ENCODE assay signal across 15 cellular contexts in genomic region chr1:88001460-88001859, GRCh38.
A peak's percentile ranks its signal among the peaks of the same experiment; 100 is the strongest.
DNase-seq lines count a peak whose midpoint lies in the region; ATAC-seq and TF ChIP-seq lines count a peak whose summit lies in the region.
"Had no signal": no experiment of that assay in that cellular context is flagged by ENCODE, and none has a peak within 500 bp of the region (broad histone marks: within the 10 kb centered on the region; RNA-seq: fewer than 3 reads in every experiment).

No MANE protein-coding gene starts in this region.

- no peak overlapping the region for H2BK120ac ChIP-seq in IMR-90 (ENCODE audit: low read depth, low read length)

- dilution Hi-C loops in IMR-90 (cut with HindIII; ENCODE audit: low sequenced_read_pairs, unreplicated experiment): no loop called here

- H3K4me2 ChIP-seq in IMR-90 (ENCODE audit: low read depth, low read length): no peak overlapping the region
- H3K4me2 ChIP-seq: BLaER1 treated with 17β-estradiol and CSF1 and Interleukin-3, amounts not matched to agents 10 nM and 100 nM had no signal

- intact Hi-C loops in IMR-90 (cut with micrococcal nuclease): no loop called here
- intact Hi-C loops in lower leg skin (cut with DNase I; ENCODE audit: low total_unique reads): no loop called here

- H2BK20ac ChIP-seq in IMR-90 (ENCODE audit: low read depth, low read length): no peak overlapping the region

- no peak overlapping the region for H3K9ac ChIP-seq in IMR-90 (ENCODE audit: low read depth, low read length)
- H3K9ac ChIP-seq: BLaER1 treated with 17β-estradiol and CSF1 and Interleukin-3, amounts not matched to agents 10 nM and 100 nM had no signal

- H2BK5ac ChIP-seq in IMR-90 (ENCODE audit: low read depth, low read length, poor library complexity, severe bottlenecking): no peak overlapping the region

- ATAC-seq in IMR-90 (ENCODE audit: low read depth): peak; percentile 56; the same call in 1 of the 2 replicates
- no peak for ATAC-seq in HG03378 (IDR thresholded peaks at IDR 0.05; ENCODE audit: unreplicated experiment)
- no peak for ATAC-seq in GM19467 (IDR thresholded peaks at IDR 0.05; ENCODE audit: unreplicated experiment)
- ATAC-seq: activated CD8-positive, alpha-beta T cell treated with anti-CD3 and anti-CD28 coated beads for 36 hours had no signal

- no TSS peak for BruUV-seq in IMR-90 (replicated peaks; lab: Mats Ljungman, UMichigan)

- no peaks in the 10 kb centered on the region for H4K20me1 ChIP-seq in IMR-90 (ENCODE audit: insufficient read depth, low read length)
- H4K20me1 ChIP-seq: BLaER1 treated with 17β-estradiol and CSF1 and Interleukin-3, amounts not matched to agents 10 nM and 100 nM had no signal

- H2AK9ac ChIP-seq in IMR-90 (replicated peaks; ENCODE audit: low read depth, low read length, poor library complexity): no peak overlapping the region

- H3K79me1 ChIP-seq in IMR-90 (ENCODE audit: low read depth in 1 of 2, low read length in 2 of 2): no peaks in the 10 kb centered on the region

- no peak overlapping the region for H4K5ac ChIP-seq in IMR-90 (ENCODE audit: low read depth, low read length)

- H3K36me3 ChIP-seq in IMR-90 (ENCODE audit: control insufficient read depth, insufficient read depth, low read length): no peaks in the 10 kb centered on the region
- H3K36me3 ChIP-seq: BLaER1 treated with 17β-estradiol and CSF1 and Interleukin-3, amounts not matched to agents 10 nM and 100 nM; ovary; vagina had no signal

- CTCF ChIA-PET in IMR-90 (lab: Yijun Ruan, JAX): no interaction called here

- no peak overlapping the region for H3K23ac ChIP-seq in IMR-90 (ENCODE audit: low read depth, low read length)

- no peak overlapping the region for H3K56ac ChIP-seq in IMR-90 (ENCODE audit: extremely low read depth, insufficient read depth, low read length)

- POLR2A ChIA-PET in IMR-90 (lab: Charles Lee; ENCODE audit: unreplicated experiment): interaction anchor here (0.6 kb wide), 1 partner anchor 46 kb away, joined by 3 read pairs; no protein-coding TSS in a partner anchor

- no peak overlapping the region for H3K18ac ChIP-seq in IMR-90 (ENCODE audit: low read depth, low read length)

- DNase-seq in AG20443 (ENCODE audit: low spot score) (peak; percentile 55), IMR-90 (peak; percentile 49), cardiac fibroblast (ENCODE audit: low read depth in 2 of 2) (peak; percentile 8 to 72), myocyte (ENCODE audit: low read depth) (peak; percentile 10), lower leg skin (ENCODE audit: low spot score in 2 of 2) (no peak)
- no peak for DNase-seq in activated CD4-positive, alpha-beta T cell treated with anti-CD3 and anti-CD28 coated beads for 4 hours
- DNase-seq: activated CD8-positive, alpha-beta T cell treated with anti-CD3 and anti-CD28 coated beads for 36 hours; H7; NCI-H1105 treated with DMSO at 0.1 percent for 48 hours; ovary; T1000 had no signal

- H2BK15ac ChIP-seq in IMR-90 (ENCODE audit: low read depth, low read length): no peak overlapping the region

- H2AFZ ChIP-seq in IMR-90 (replicated peaks; ENCODE audit: low read length, poor library complexity): no peak overlapping the region

- no peaks in the 10 kb centered on the region; the same call in 1 of the 2 replicates for H3K9me1 ChIP-seq in IMR-90 (ENCODE audit: insufficient read depth, low read length)

- no peaks in the 10 kb centered on the region for H3K4me1 ChIP-seq in IMR-90 (ENCODE audit: control insufficient read depth, insufficient read depth, low read length)
- H3K4me1 ChIP-seq: BLaER1 treated with 17β-estradiol and CSF1 and Interleukin-3, amounts not matched to agents 10 nM and 100 nM; vagina had no signal

- H3K14ac ChIP-seq in IMR-90 (replicated peaks; ENCODE audit: low read depth, low read length): no peak overlapping the region

- no CpG with 5 or more reads among the region's 1 CpG for WGBS in IMR-90 (ENCODE audit: extremely low coverage in 2 of 2, insufficient read length in 1 of 2), 2 experiments
- 79 to 94% methylated on average over 1 of the region's 1 CpG for WGBS in lower leg skin, 2 donors

- no peaks in the 10 kb centered on the region for H3K27me3 ChIP-seq in IMR-90 (ENCODE audit: control insufficient read depth, insufficient read depth, low read length)
- H3K27me3 ChIP-seq: BLaER1 treated with 17β-estradiol and CSF1 and Interleukin-3, amounts not matched to agents 10 nM and 100 nM; ovary; vagina had no signal

- H4K91ac ChIP-seq in IMR-90 (ENCODE audit: insufficient read depth, low read depth, low read length): no peak overlapping the region

- no peak for TF ChIP-seq RAD21 in IMR-90 (IDR thresholded peaks at IDR 0.05; ENCODE audit: low read length)

- TF ChIP-seq POLR2A in IMR-90 (IDR thresholded peaks at IDR 0.05; ENCODE audit: low read depth, low read length) (no peak), lower leg skin (IDR thresholded peaks at IDR 0.05) (no peak)

- no peak overlapping the region for H3K4ac ChIP-seq in IMR-90 (ENCODE audit: low read depth, low read length)

- no peak for TF ChIP-seq CTCF in IMR-90 (conservative IDR thresholded peaks at IDR 0.05; ENCODE audit: low read depth, low read length)
- TF ChIP-seq CTCF in cardiac fibroblast (IDR thresholded peaks at IDR 0.05; ENCODE audit: low read depth, low read length): no peak
- no peak for TF ChIP-seq CTCF in lower leg skin (IDR thresholded peaks at IDR 0.05)

- no peak overlapping the region for H3K27ac ChIP-seq in IMR-90 (ENCODE audit: insufficient read depth, low read length)
- H3K27ac ChIP-seq: BLaER1 treated with 17β-estradiol and CSF1 and Interleukin-3, amounts not matched to agents 10 nM and 100 nM; ovary; vagina had no signal

- in situ Hi-C loops in IMR-90 (cut with MboI; ENCODE audit: low sequenced_read_pairs): no loop called here

- H2AK5ac ChIP-seq in IMR-90 (ENCODE audit: low read depth, low read length): no peak overlapping the region

- H3K9me3 ChIP-seq in IMR-90 (ENCODE audit: control insufficient read depth, insufficient read depth, low read length): no peaks in the 10 kb centered on the region
- H3K9me3 ChIP-seq: BLaER1 treated with 17β-estradiol and CSF1 and Interleukin-3, amounts not matched to agents 10 nM and 100 nM; ovary; vagina had no signal

- H4K8ac ChIP-seq in IMR-90 (ENCODE audit: low read depth in 2 of 2, low read length in 2 of 2): no peak overlapping the region

- no peak overlapping the region for H3K4me3 ChIP-seq in IMR-90 (ENCODE audit: insufficient read depth, low read depth, low read length)
- no peak overlapping the region for H3K4me3 ChIP-seq in cardiac fibroblast (replicated peaks in 1 of 2; ENCODE audit: low read depth in 2 of 2, low read length in 2 of 2)
- no peak overlapping the region for H3K4me3 ChIP-seq in lower leg skin (ENCODE audit: low read depth, poor library complexity, severe bottlenecking)
- H3K4me3 ChIP-seq: BLaER1 treated with 17β-estradiol and CSF1 and Interleukin-3, amounts not matched to agents 10 nM and 100 nM; ovary; vagina had no signal

TF ChIP-seq in IMR-90, 13 proteins besides CTCF, POLR2A, EP300 and RAD21:
- no peak for TF ChIP-seq MAZ (IDR thresholded peaks at IDR 0.05; ENCODE audit: borderline replicate concordance, low read depth, low read length)
- TF ChIP-seq ELK1 (IDR thresholded peaks at IDR 0.05; ENCODE audit: borderline replicate concordance, low read depth, low read length): no peak
- no peak for TF ChIP-seq CHD1 (IDR thresholded peaks at IDR 0.05; ENCODE audit: low read depth, low read length)
- TF ChIP-seq BHLHE40 (IDR thresholded peaks at IDR 0.05; ENCODE audit: low read depth, low read length): no peak

Comparison
In these comparisons a context has a peak if more than half of its experiments do, and no peak if none do; other contexts are left out.
1. DNase-seq: peak in AG20443 (single experiment), IMR-90 (single experiment), cardiac fibroblast (2 of 2) and myocyte (single experiment); none in lower leg skin (0 of 2) and activated CD4-positive, alpha-beta T cell treated with anti-CD3 and anti-CD28 coated beads for 4 hours (0 of 2).